ENCODE assay signal across 24 cellular contexts in genomic region chr3:55069950-55070349, GRCh38.
"Had no signal": no experiment of that assay in that cellular context is flagged by ENCODE, and none has a peak within 500 bp of the region (broad histone marks: within the 10 kb centered on the region; RNA-seq: fewer than 3 reads in every experiment).

No MANE protein-coding gene starts in this region.

- DNase-seq: activated B cell treated with CpG ODN at 0.5 μM for 24 hours; activated CD4-positive, alpha-beta T cell treated with anti-CD3 and anti-CD28 coated beads for 36 hours; activated CD4-positive, alpha-beta T cell treated with anti-CD3 and anti-CD28 coated beads, Interleukin-2, amount 50 U/mL, for 4 hours; activated CD8-positive, alpha-beta memory T cell treated with anti-CD3 and anti-CD28 coated beads for 24 hours; activated CD8-positive, alpha-beta memory T cell treated with anti-CD3 and anti-CD28 coated beads, Interleukin-2, amount 50 U/mL, for 4 hours; activated T-cell treated with anti-CD3 and anti-CD28 coated beads, Interleukin-2, amount 50 U/mL, for 24 hours; aorta; caudate nucleus; effector CD4-positive, alpha-beta T cell; foreskin keratinocyte; immature natural killer cell; left ventricle myocardium superior; mammary epithelial cell; ovary; stimulated activated CD4-positive, alpha-beta T cell treated with anti-CD3 and anti-CD28 coated beads, Interleukin-2, amount 100 ng/mL, for 48 hours; stimulated activated CD8-positive, alpha-beta memory T cell treated with anti-CD3 and anti-CD28 coated beads, Interleukin-4, amount 100 ng/mL, for 48 hours; stimulated activated naive B cell treated with anti-CD40 and anti-IgM and Interleukin-4, amounts not matched to agents 10 μg/mL and 1 μg/mL and 100 μg/mL, for 72 hours; transverse colon; uterus had no signal

- H3K27ac Mint-ChIP-seq: activated B cell treated with CpG ODN at 0.5 μM for 24 hours; activated CD4-positive, alpha-beta T cell treated with anti-CD3 and anti-CD28 coated beads for 36 hours; activated naive CD4-positive, alpha-beta T cell treated with anti-CD3 and anti-CD28 coated beads, Interleukin-2, amount 50 U/mL, for 72 hours; activated T-cell treated with anti-CD3 and anti-CD28 coated beads, Interleukin-2, amount 50 U/mL, for 24 hours; activated T-helper 17 cell treated with anti-CD3 and anti-CD28 coated beads, Interleukin-2, amount 50 U/mL, for 72 hours; dendritic cell treated with granulocyte-macrophage colony-stimulating factor and Interleukin-4, amounts not matched to agents 40 ng/mL and 50 ng/mL, for 4 days; immature natural killer cell; natural killer cell treated with Interleukin-12 subunit alpha and Interleukin-12 subunit beta and Interleukin-15 and Interleukin-18, amount 100 ng/mL, for 72 hours; stimulated activated naive B cell treated with anti-CD40 and anti-IgM and Interleukin-4, amounts not matched to agents 10 μg/mL and 1 μg/mL and 100 μg/mL, for 72 hours had no signal

- H3K27me3 Mint-ChIP-seq: activated B cell treated with CpG ODN at 0.5 μM for 24 hours; activated CD4-positive, alpha-beta T cell treated with anti-CD3 and anti-CD28 coated beads for 36 hours; activated T-cell treated with anti-CD3 and anti-CD28 coated beads, Interleukin-2, amount 50 U/mL, for 24 hours; activated T-helper 17 cell treated with anti-CD3 and anti-CD28 coated beads, Interleukin-2, amount 50 U/mL, for 72 hours; brain; dendritic cell treated with granulocyte-macrophage colony-stimulating factor and Interleukin-4, amounts not matched to agents 40 ng/mL and 50 ng/mL, for 4 days; natural killer cell treated with Interleukin-12 subunit alpha and Interleukin-12 subunit beta and Interleukin-15 and Interleukin-18, amount 100 ng/mL, for 72 hours; stimulated activated naive B cell treated with anti-CD40 and anti-IgM and Interleukin-4, amounts not matched to agents 10 μg/mL and 1 μg/mL and 100 μg/mL, for 72 hours had no signal

- H3K4me1 Mint-ChIP-seq: activated B cell treated with CpG ODN at 0.5 μM for 24 hours; activated CD4-positive, alpha-beta T cell treated with anti-CD3 and anti-CD28 coated beads for 36 hours; activated T-helper 17 cell treated with anti-CD3 and anti-CD28 coated beads, Interleukin-2, amount 50 U/mL, for 72 hours; immature natural killer cell; stimulated activated naive B cell treated with anti-CD40 and anti-IgM and Interleukin-4, amounts not matched to agents 10 μg/mL and 1 μg/mL and 100 μg/mL, for 72 hours had no signal

- H3K4me3 Mint-ChIP-seq: activated B cell treated with CpG ODN at 0.5 μM for 24 hours; activated CD4-positive, alpha-beta T cell treated with anti-CD3 and anti-CD28 coated beads for 36 hours; activated T-cell treated with anti-CD3 and anti-CD28 coated beads, Interleukin-2, amount 50 U/mL, for 24 hours; activated T-helper 17 cell treated with anti-CD3 and anti-CD28 coated beads, Interleukin-2, amount 50 U/mL, for 72 hours; brain; dendritic cell treated with granulocyte-macrophage colony-stimulating factor and Interleukin-4, amounts not matched to agents 40 ng/mL and 50 ng/mL, for 4 days; immature natural killer cell; natural killer cell treated with Interleukin-12 subunit alpha and Interleukin-12 subunit beta and Interleukin-15 and Interleukin-18, amount 100 ng/mL, for 72 hours; stimulated activated naive B cell treated with anti-CD40 and anti-IgM and Interleukin-4, amounts not matched to agents 10 μg/mL and 1 μg/mL and 100 μg/mL, for 72 hours had no signal

- H3K9me3 Mint-ChIP-seq: activated B cell treated with CpG ODN at 0.5 μM for 24 hours; dendritic cell treated with granulocyte-macrophage colony-stimulating factor and Interleukin-4, amounts not matched to agents 40 ng/mL and 50 ng/mL, for 4 days had no signal

- H3K36me3 Mint-ChIP-seq: activated naive CD4-positive, alpha-beta T cell treated with anti-CD3 and anti-CD28 coated beads, Interleukin-2, amount 50 U/mL, for 72 hours; brain; immature natural killer cell; natural killer cell treated with Interleukin-12 subunit alpha and Interleukin-12 subunit beta and Interleukin-15 and Interleukin-18, amount 100 ng/mL, for 72 hours; stimulated activated naive B cell treated with anti-CD40 and anti-IgM and Interleukin-4, amounts not matched to agents 10 μg/mL and 1 μg/mL and 100 μg/mL, for 72 hours had no signal
